19 cellular contexts compared by ENCODE assay signal in genomic region chr21:15122241-15122640, GRCh38. TPM values are rescaled to one million over a fixed set of nuclear protein-coding genes. Genes with fewer than 3 reads are reported as not detected.
DNase-seq lines count a peak whose midpoint lies in the region; ATAC-seq and TF ChIP-seq lines count a peak whose summit lies in the region.
"Had no signal": no experiment of that assay in that cellular context is flagged by ENCODE, and none has a peak within 500 bp of the region (broad histone marks: within the 10 kb centered on the region; RNA-seq: fewer than 3 reads in every experiment).

No MANE protein-coding gene starts in this region.

- H3K36me3 Mint-ChIP-seq in Calu3 (ENCODE audit: insufficient read depth, unreplicated experiment): no peaks in the 10 kb centered on the region
- H3K36me3 Mint-ChIP-seq: immature natural killer cell, mesothelial cell of epicardium had no signal

- peaks cover 20% of the 10 kb centered on the region for H3K4me1 Mint-ChIP-seq in Calu3 (ENCODE audit: low read depth, unreplicated experiment)
- H3K4me1 Mint-ChIP-seq: central memory CD8-positive, alpha-beta T cell; immature natural killer cell had no signal

- peak overlapping the region; percentile 27 for H3K4me2 ChIP-seq in PC-9

- H3K4me3 ChIP-seq in PC-9: no peak overlapping the region
- no peak overlapping the region for H3K4me3 ChIP-seq in left ventricle myocardium inferior
- peak overlapping the region; percentile 43 for H3K4me3 ChIP-seq in psoas muscle
- H3K4me3 ChIP-seq: GM23248, MG63, suprapubic skin had no signal

- H3K79me2 ChIP-seq in PC-9 (ENCODE audit: low read depth): no peaks in the 10 kb centered on the region
- H3K79me2 ChIP-seq: parathyroid adenoma had no signal

- BruUV-seq in Calu3 (replicated peaks; lab: Mats Ljungman, UMichigan): no TSS peak
- no TSS peak for BruUV-seq in PC-9 (replicated peaks; lab: Mats Ljungman, UMichigan)

- H3K4me3 Mint-ChIP-seq in Calu3 (ENCODE audit: low read depth, unreplicated experiment): peak overlapping the region; percentile 23
- H3K4me3 Mint-ChIP-seq: activated naive CD4-positive, alpha-beta T cell treated with anti-CD3 and anti-CD28 coated beads for 36 hours; central memory CD8-positive, alpha-beta T cell; immature natural killer cell; mesothelial cell of epicardium had no signal

- DNase-seq in Calu3 (no peak), PC-9 (no peak), left ventricle myocardium inferior (no peak), psoas muscle (peak; percentile 50 to 79)
- DNase-seq: activated CD8-positive, alpha-beta memory T cell treated with anti-CD3 and anti-CD28 coated beads, Interleukin-2, amount 50 U/mL, for 48 hours; activated naive CD4-positive, alpha-beta T cell treated with anti-CD3 and anti-CD28 coated beads for 36 hours; immature natural killer cell; NCI-H2081; T-helper 1 cell had no signal

- CTCF ChIA-PET in Calu3 (lab: Charles Lee) (no interaction called here), PC-9 (lab: Charles Lee) (no interaction called here)

- H3K36me3 ChIP-seq in PC-9 (ENCODE audit: low read depth) (no peaks in the 10 kb centered on the region), left ventricle myocardium inferior (no peaks in the 10 kb centered on the region), psoas muscle (ENCODE audit: insufficient read depth in 1 of 2, low read depth in 1 of 2) (no peaks in the 10 kb centered on the region)
- H3K36me3 ChIP-seq: MG63, suprapubic skin had no signal

- POLR2A ChIA-PET in PC-9 (lab: Charles Lee; ENCODE audit: unreplicated experiment): no interaction called here

- no peaks in the 10 kb centered on the region; the same call in 1 of the 2 replicates for H3K9me2 ChIP-seq in PC-9 (ENCODE audit: insufficient read depth)

- no peaks in the 10 kb centered on the region for H3K27me3 ChIP-seq in PC-9 (ENCODE audit: insufficient read depth, low read depth)
- no peaks in the 10 kb centered on the region for H3K27me3 ChIP-seq in left ventricle myocardium inferior (ENCODE audit: low read depth)
- H3K27me3 ChIP-seq in psoas muscle (ENCODE audit: insufficient read depth in 3 of 3, low read length in 2 of 3): no peaks in the 10 kb centered on the region
- H3K27me3 ChIP-seq: MG63, suprapubic skin had no signal

- H3K4me1 ChIP-seq in PC-9 (replicated peaks; ENCODE audit: insufficient read depth): peaks cover 22% of the 10 kb centered on the region
- H3K4me1 ChIP-seq in left ventricle myocardium inferior: peaks cover 22% of the 10 kb centered on the region
- peaks cover 34% of the 10 kb centered on the region for H3K4me1 ChIP-seq in psoas muscle
- H3K4me1 ChIP-seq: parathyroid adenoma had no signal

- ATAC-seq in psoas muscle (peak; percentile 88 to 93 (median 88)), GM21619 (IDR thresholded peaks at IDR 0.05; ENCODE audit: unreplicated experiment) (no peak), GM19035 (IDR thresholded peaks at IDR 0.05; ENCODE audit: unreplicated experiment) (no peak), GM21528 (IDR thresholded peaks at IDR 0.05; ENCODE audit: low FRiP score, unreplicated experiment) (no peak), HG03108 (IDR thresholded peaks at IDR 0.05; ENCODE audit: unreplicated experiment) (no peak)

- H3K27me3 Mint-ChIP-seq in Calu3 (ENCODE audit: unreplicated experiment): no peaks in the 10 kb centered on the region

- H3F3A ChIP-seq in PC-9 (ENCODE audit: insufficient read depth, low read depth): no peaks in the 10 kb centered on the region

- peak overlapping the region; percentile 43 for H3K27ac Mint-ChIP-seq in Calu3 (ENCODE audit: unreplicated experiment)
- H3K27ac Mint-ChIP-seq: activated naive CD4-positive, alpha-beta T cell treated with anti-CD3 and anti-CD28 coated beads for 36 hours; immature natural killer cell; mesothelial cell of epicardium had no signal

- H3K9me3 Mint-ChIP-seq in Calu3 (ENCODE audit: low read depth, unreplicated experiment): no peaks in the 10 kb centered on the region
- H3K9me3 Mint-ChIP-seq: activated naive CD4-positive, alpha-beta T cell treated with anti-CD3 and anti-CD28 coated beads for 36 hours; central memory CD8-positive, alpha-beta T cell; immature natural killer cell; mesothelial cell of epicardium had no signal

- intact Hi-C loops in Calu3 (cut with micrococcal nuclease; ENCODE audit: unreplicated experiment): no loop called here
- intact Hi-C loops in PC-9 (cut with micrococcal nuclease; ENCODE audit: unreplicated experiment): no loop called here
- intact Hi-C loops in left ventricle myocardium inferior (cut with micrococcal nuclease): no loop called here
- intact Hi-C loops in psoas muscle (cut with DNase I): loop anchor here in 1 of 2 donors (2.0 to 10.0 kb wide), 3 partner anchors 43 to 257 kb away; no protein-coding TSS in a partner anchor

- H3K27ac ChIP-seq in PC-9: no peak overlapping the region
- H3K27ac ChIP-seq in left ventricle myocardium inferior (replicated peaks): peak overlapping the region; percentile 60
- H3K27ac ChIP-seq in psoas muscle: peak overlapping the region; percentile 90
- H3K27ac ChIP-seq: GM23248, parathyroid adenoma, suprapubic skin had no signal

- TF ChIP-seq CTCF in Calu3 (IDR thresholded peaks at IDR 0.05; ENCODE audit: unreplicated experiment) (no peak), PC-9 (conservative IDR thresholded peaks at IDR 0.05) (no peak), left ventricle myocardium inferior (IDR thresholded peaks at IDR 0.05; ENCODE audit: borderline replicate concordance) (no peak), psoas muscle (IDR thresholded peaks at IDR 0.05) (peak; percentile 4)

- 6 to 8% (median 7%) methylated on average over 4 of the region's 4 CpGs for WGBS in psoas muscle, 3 donors

- H3K9me3 ChIP-seq in PC-9 (ENCODE audit: insufficient read depth, low read depth) (no peaks in the 10 kb centered on the region), left ventricle myocardium inferior (replicated peaks) (no peaks in the 10 kb centered on the region), psoas muscle (no peaks in the 10 kb centered on the region)
- H3K9me3 ChIP-seq: MG63, suprapubic skin had no signal

- H2AFZ ChIP-seq in PC-9: 0 out of 2 replicates have a peak overlapping the region, but pooled peaks have one; percentile 56
- H2AFZ ChIP-seq: GM23248 had no signal

- no peaks in the 10 kb centered on the region for H4K20me1 ChIP-seq in PC-9 (ENCODE audit: insufficient read depth)

RNA-seq across cellular contexts. Expression of gene NRIP1, which starts 57.4 kb away (rescaled TPM):
- total RNA-seq in Calu3 (2022): 58.7 TPM in 2 replicates
- 25.2 and 33.0 TPM in 2 replicates for total RNA-seq in PC-9 (2021)
- 16.8 TPM for total RNA-seq in left ventricle myocardium inferior
- total RNA-seq in psoas muscle: 100 to 1,000 TPM in 1 of 4 donors, 10 to 100 TPM in 3; 42.8 to 137 (median 58.9) TPM
- 10 to 100 TPM; 12.1 to 30.3 (median 14.6) TPM for polyA plus RNA-seq in psoas muscle

Comparison
In these comparisons a context has a peak if more than half of its experiments do, and no peak if none do; other contexts are left out.
1. DNase-seq: peak in psoas muscle (2 of 2); none in Calu3 (single experiment), PC-9 (0 of 2) and left ventricle myocardium inferior (single experiment).
2. ATAC-seq: peak in psoas muscle (4 of 4); none in GM21619 (single experiment), GM19035 (single experiment), GM21528 (single experiment) and HG03108 (single experiment).